8 cellular contexts compared by ENCODE assay signal in the genomic region with DNA sequence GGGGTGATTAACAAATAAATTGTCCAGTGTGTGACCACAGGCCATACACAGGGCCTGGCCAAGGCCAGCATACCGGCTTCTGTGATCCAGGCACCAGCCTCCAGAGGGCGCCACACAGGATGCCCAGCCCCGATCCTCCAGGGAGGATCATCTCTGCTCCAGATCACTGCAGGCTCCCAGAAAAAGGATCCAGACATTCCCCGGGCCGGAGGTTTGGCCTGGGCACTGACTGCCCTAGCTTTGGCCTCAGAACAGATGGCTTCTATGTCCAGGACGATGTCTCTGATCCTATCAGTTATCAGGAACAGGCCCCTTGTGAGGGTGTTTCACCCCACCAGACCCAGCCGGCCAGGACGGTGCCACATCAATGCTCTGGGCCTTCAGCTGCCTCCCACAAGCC.
DNase-seq lines count a peak whose midpoint lies in the region; ATAC-seq, FAIRE-seq and TF ChIP-seq lines count a peak whose summit lies in the region.

No MANE protein-coding gene starts in this region.

- H3K4me1 Mint-ChIP-seq in T-helper 2 cell treated with Interferon-gamma antibody and Interleukin-4, amounts not matched to agents 5 μg/mL and 100 μg/mL, for 36 hours (ENCODE audit: low read depth), result no peaks in the 10 kb centered on the region

- H3K27ac Mint-ChIP-seq in T-helper 2 cell treated with Interferon-gamma antibody and Interleukin-4, amounts not matched to agents 5 μg/mL and 100 μg/mL, for 36 hours, result no peak overlapping the region

- H3K4me1 ChIP-seq in pancreas, result no peaks in the 10 kb centered on the region

- ATAC-seq in HG03095 (IDR thresholded peaks at IDR 0.05; ENCODE audit: unreplicated experiment) (peak; percentile 69), pancreas (peak; percentile 58 to 92 (median 88))

- no peaks in the 10 kb centered on the region for H3K9me3 Mint-ChIP-seq in T-helper 2 cell treated with Interferon-gamma antibody and Interleukin-4, amounts not matched to agents 5 μg/mL and 100 μg/mL, for 36 hours

- H3K4me3 ChIP-seq in pancreas, result no peak overlapping the region

- peak; percentile 42 to 64 (median 56) for TF ChIP-seq CTCF in pancreas (IDR thresholded peaks at IDR 0.05)

- H3K27me3 ChIP-seq in pancreas, result no peaks in the 10 kb centered on the region

- H3K9me3 ChIP-seq in pancreas, result no peaks in the 10 kb centered on the region

- no peak overlapping the region for H3K4me3 Mint-ChIP-seq in T-helper 2 cell treated with Interferon-gamma antibody and Interleukin-4, amounts not matched to agents 5 μg/mL and 100 μg/mL, for 36 hours

- intact Hi-C loops in pancreas (cut with DNase I), result loop anchor here in 2 of 3 donors (10.0 kb wide), 1 partner anchor 227 kb away; no protein-coding TSS in a partner anchor

- H3K36me3 ChIP-seq in pancreas, result no peaks in the 10 kb centered on the region

- no peak for FAIRE-seq in pancreas (lab: Jason Lieb, UNC)

- no peak overlapping the region for H3K27ac ChIP-seq in pancreas

- DNase-seq in activated CD4-positive, alpha-beta T cell treated with anti-CD3 and anti-CD28 coated beads for 24 hours (ENCODE audit: low read depth in 2 of 2), result peak; percentile 7 to 20
- no peak for DNase-seq in activated CD4-positive, alpha-beta T cell treated with anti-CD3 and anti-CD28 coated beads for 1 hour
- peak; percentile 6 for DNase-seq in T-helper 2 cell treated with Interferon-gamma antibody and Interleukin-4, amounts not matched to agents 5 μg/mL and 100 μg/mL, for 36 hours (ENCODE audit: low spot score)
- DNase-seq in fibroblast of peridontal ligament (ENCODE audit: extremely low read depth) (peak; percentile 11), pancreas (peak in 4 of 6 donors; percentile 23 to 87 (median 54)), NCI-H2081 treated with DMSO at 0.1 percent for 48 hours (lab: John Stamatoyannopoulos, UW) (no peak), occipital lobe (lab: John Stamatoyannopoulos, UW) (no peak)

- no peaks in the 10 kb centered on the region for H3K27me3 Mint-ChIP-seq in T-helper 2 cell treated with Interferon-gamma antibody and Interleukin-4, amounts not matched to agents 5 μg/mL and 100 μg/mL, for 36 hours (ENCODE audit: low read depth)

- 39 to 41% methylated on average over 8 of the region's 8 CpGs for WGBS in pancreas, 2 donors

- H3K36me3 Mint-ChIP-seq in T-helper 2 cell treated with Interferon-gamma antibody and Interleukin-4, amounts not matched to agents 5 μg/mL and 100 μg/mL, for 36 hours (ENCODE audit: low read depth), result no peaks in the 10 kb centered on the region

Comparison
In these comparisons a context has a peak if more than half of its experiments do, and no peak if none do; other contexts are left out.
1. DNase-seq: peak in activated CD4-positive, alpha-beta T cell treated with anti-CD3 and anti-CD28 coated beads for 24 hours (2 of 2), T-helper 2 cell treated with Interferon-gamma antibody and Interleukin-4, amounts not matched to agents 5 μg/mL and 100 μg/mL, for 36 hours (single experiment), fibroblast of peridontal ligament (single experiment) and pancreas (4 of 6); none in activated CD4-positive, alpha-beta T cell treated with anti-CD3 and anti-CD28 coated beads for 1 hour (single experiment), NCI-H2081 treated with DMSO at 0.1 percent for 48 hours (single experiment) and occipital lobe (single experiment).